20 cellular contexts compared by ENCODE assay signal in the genomic region with DNA sequence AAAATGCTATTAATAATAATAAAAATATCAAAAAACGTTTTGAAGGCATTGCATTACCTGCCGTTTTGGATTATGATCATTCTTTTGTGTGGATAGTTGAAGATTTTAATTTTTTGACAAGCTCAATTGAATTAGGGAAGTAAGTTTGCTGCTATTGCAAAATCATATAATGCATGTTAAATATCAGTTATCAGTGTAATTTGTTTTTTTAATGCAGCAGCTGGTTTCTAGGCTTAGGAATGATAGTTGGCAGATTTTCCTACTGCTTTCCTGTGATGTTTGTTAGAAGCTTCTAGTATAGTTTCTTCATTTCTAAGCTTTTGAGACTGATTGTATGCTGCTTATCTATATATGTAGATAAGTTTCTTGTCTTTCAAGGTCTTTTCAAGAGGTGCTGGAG.
"Had no signal": no experiment of that assay in that cellular context is flagged by ENCODE, and none has a peak within 500 bp of the region (broad histone marks: within the 10 kb centered on the region; RNA-seq: fewer than 3 reads in every experiment).

No MANE protein-coding gene starts in this region.

- H3K27me3 Mint-ChIP-seq: activated naive CD8-positive, alpha-beta T cell; progenitor cell of endocrine pancreas had no signal

- ATAC-seq: activated T-cell treated with anti-CD3 and anti-CD28 coated beads, Interleukin-2, amount 50 U/mL, for 72 hours; gastroesophageal sphincter; left cardiac atrium; right lobe of liver had no signal

- H3K9me3 Mint-ChIP-seq: activated T-cell treated with anti-CD3 and anti-CD28 coated beads, Interleukin-2, amount 50 U/mL, for 72 hours had no signal

- DNase-seq: activated CD4-positive, alpha-beta T cell treated with anti-CD3 and anti-CD28 coated beads for 4 hours; activated CD4-positive, alpha-beta T cell treated with anti-CD3 and anti-CD28 coated beads, Interleukin-2, amount 50 U/mL, for 4 hours; activated naive CD4-positive, alpha-beta T cell treated with Interleukin-2 at 50 U/mL for 16 hours; activated T-cell treated with anti-CD3 and anti-CD28 coated beads for 4 hours; activated T-cell treated with anti-CD3 and anti-CD28 coated beads, Interleukin-2, amount 50 U/mL, for 72 hours; anterior cingulate cortex; dorsolateral prefrontal cortex; effector memory CD4-positive, alpha-beta T cell; head of caudate nucleus; hippocampal formation; left cardiac atrium; mammary epithelial cell; ovary; right lobe of liver; stimulated activated CD4-positive, alpha-beta T cell treated with anti-CD3 and anti-CD28 coated beads, Interleukin-2, amount 100 ng/mL, for 48 hours; stimulated activated naive CD4-positive, alpha-beta T cell treated with Interleukin-2 at 50 U/mL for 16 hours; trophoblast cell had no signal

- H3K36me3 Mint-ChIP-seq: activated naive CD8-positive, alpha-beta T cell had no signal

- H3K27ac Mint-ChIP-seq: activated T-cell treated with anti-CD3 and anti-CD28 coated beads, Interleukin-2, amount 50 U/mL, for 72 hours; progenitor cell of endocrine pancreas had no signal
